In the genomic region with DNA sequence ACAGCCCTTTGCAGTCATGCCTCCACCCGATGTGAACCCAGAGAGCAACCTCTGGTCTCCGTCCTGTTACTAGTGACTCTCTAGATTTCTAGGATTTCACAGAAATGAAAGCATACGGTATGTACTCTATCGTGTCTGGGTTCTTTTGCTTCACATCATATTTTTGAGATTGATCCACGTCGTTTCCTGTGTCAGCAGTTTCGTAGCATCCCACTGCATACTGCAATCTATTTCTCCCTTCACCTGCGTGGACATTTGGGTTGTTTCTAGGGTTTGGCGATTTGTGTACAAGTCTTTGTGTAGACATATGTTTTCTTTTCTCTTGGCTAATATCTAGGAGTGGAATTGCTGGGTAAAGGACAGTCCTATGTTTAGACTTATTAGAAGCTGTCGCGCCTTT, we compare ENCODE assay signal across 2 cellular contexts.
TF ChIP-seq lines count a peak whose summit lies in the region.

No MANE protein-coding gene starts in this region.

TF ChIP-seq in HepG2, 621 proteins besides CTCF, POLR2A, EP300 and RAD21:
- TF ChIP-seq MAFF (IDR thresholded peaks at IDR 0.05; ENCODE audit: low read depth, low read length) = peak; percentile 37; the same call in 1 of the 2 replicates
- TF ChIP-seq MAFK (conservative IDR thresholded peaks at IDR 0.05 in 1 of 2, IDR thresholded peaks at IDR 0.05 in 1 of 2; ENCODE audit: low read length in 2 of 2) = peak; percentile 25 to 64; a peak in 2 of 4 replicates
- no peak for TF ChIP-seq MEF2D (CRISPR knock-in tag; IDR thresholded peaks at IDR 0.05)
- TF ChIP-seq PITX1 (CRISPR knock-in tag; IDR thresholded peaks at IDR 0.05) = no peak
- TF ChIP-seq ZNF761 (CRISPR knock-in tag; conservative IDR thresholded peaks at IDR 0.05) = no peak
- TF ChIP-seq SP140L (CRISPR knock-in tag; IDR thresholded peaks at IDR 0.05; ENCODE audit: borderline replicate concordance) = no peak
- no peak for TF ChIP-seq MAZ (IDR thresholded peaks at IDR 0.05; ENCODE audit: borderline replicate concordance, low read depth, low read length)
- no peak for TF ChIP-seq MAZ (CRISPR knock-in tag; IDR thresholded peaks at IDR 0.05; ENCODE audit: low read depth)
- no peak for TF ChIP-seq XRCC5 (optimal IDR thresholded peaks at IDR 0.05; ENCODE audit: low read length)

TF ChIP-seq in K562, 482 proteins besides CTCF, POLR2A, EP300 and RAD21 (continued from another document):
- TF ChIP-seq, protein P1, sequence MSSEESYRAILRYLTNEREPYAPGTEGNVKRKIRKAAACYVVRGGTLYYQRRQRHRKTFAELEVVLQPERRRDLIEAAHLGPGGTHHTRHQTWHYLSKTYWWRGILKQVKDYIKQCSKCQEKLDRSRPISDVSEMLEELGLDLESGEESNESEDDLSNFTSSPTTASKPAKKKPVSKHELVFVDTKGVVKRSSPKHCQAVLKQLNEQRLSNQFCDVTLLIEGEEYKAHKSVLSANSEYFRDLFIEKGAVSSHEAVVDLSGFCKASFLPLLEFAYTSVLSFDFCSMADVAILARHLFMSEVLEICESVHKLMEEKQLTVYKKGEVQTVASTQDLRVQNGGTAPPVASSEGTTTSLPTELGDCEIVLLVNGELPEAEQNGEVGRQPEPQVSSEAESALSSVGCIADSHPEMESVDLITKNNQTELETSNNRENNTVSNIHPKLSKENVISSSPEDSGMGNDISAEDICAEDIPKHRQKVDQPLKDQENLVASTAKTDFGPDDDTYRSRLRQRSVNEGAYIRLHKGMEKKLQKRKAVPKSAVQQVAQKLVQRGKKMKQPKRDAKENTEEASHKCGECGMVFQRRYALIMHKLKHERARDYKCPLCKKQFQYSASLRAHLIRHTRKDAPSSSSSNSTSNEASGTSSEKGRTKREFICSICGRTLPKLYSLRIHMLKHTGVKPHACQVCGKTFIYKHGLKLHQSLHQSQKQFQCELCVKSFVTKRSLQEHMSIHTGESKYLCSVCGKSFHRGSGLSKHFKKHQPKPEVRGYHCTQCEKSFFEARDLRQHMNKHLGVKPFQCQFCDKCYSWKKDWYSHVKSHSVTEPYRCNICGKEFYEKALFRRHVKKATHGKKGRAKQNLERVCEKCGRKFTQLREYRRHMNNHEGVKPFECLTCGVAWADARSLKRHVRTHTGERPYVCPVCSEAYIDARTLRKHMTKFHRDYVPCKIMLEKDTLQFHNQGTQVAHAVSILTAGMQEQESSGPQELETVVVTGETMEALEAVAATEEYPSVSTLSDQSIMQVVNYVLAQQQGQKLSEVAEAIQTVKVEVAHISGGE (CRISPR knock-in tag; IDR thresholded peaks at IDR 0.05) = no peak
- peak; percentile 62; the same call in 1 of the 2 replicates for TF ChIP-seq MAFG (tag; conservative IDR thresholded peaks at IDR 0.05)
- TF ChIP-seq CBFB (CRISPR knock-in tag; IDR thresholded peaks at IDR 0.05) = no peak
- no peak for TF ChIP-seq ZNF280A (IDR thresholded peaks at IDR 0.05; ENCODE audit: low read depth, partially characterized antibody)
- TF ChIP-seq MXI1 (IDR thresholded peaks at IDR 0.05; ENCODE audit: low read depth, low read length) = no peak
- TF ChIP-seq, protein P2, sequence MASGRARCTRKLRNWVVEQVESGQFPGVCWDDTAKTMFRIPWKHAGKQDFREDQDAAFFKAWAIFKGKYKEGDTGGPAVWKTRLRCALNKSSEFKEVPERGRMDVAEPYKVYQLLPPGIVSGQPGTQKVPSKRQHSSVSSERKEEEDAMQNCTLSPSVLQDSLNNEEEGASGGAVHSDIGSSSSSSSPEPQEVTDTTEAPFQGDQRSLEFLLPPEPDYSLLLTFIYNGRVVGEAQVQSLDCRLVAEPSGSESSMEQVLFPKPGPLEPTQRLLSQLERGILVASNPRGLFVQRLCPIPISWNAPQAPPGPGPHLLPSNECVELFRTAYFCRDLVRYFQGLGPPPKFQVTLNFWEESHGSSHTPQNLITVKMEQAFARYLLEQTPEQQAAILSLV (tag; IDR thresholded peaks at IDR 0.05) = no peak
- TF ChIP-seq FOXK1 (CRISPR knock-in tag; IDR thresholded peaks at IDR 0.05; ENCODE audit: borderline replicate concordance) = no peak
- TF ChIP-seq SREBF2 (CRISPR knock-in tag; IDR thresholded peaks at IDR 0.05) = no peak
- no peak for TF ChIP-seq ZNF717 (CRISPR knock-in tag; IDR thresholded peaks at IDR 0.05)
- TF ChIP-seq ZNF165 (CRISPR knock-in tag; IDR thresholded peaks at IDR 0.05; ENCODE audit: borderline replicate concordance) = no peak
- no peak for TF ChIP-seq CXXC5 (CRISPR knock-in tag; IDR thresholded peaks at IDR 0.05)
- no peak for TF ChIP-seq ZNF583 (CRISPR knock-in tag; IDR thresholded peaks at IDR 0.05)
- TF ChIP-seq KLF1 (tag; IDR thresholded peaks at IDR 0.05) = no peak
- TF ChIP-seq CBX1 (IDR thresholded peaks at IDR 0.05; ENCODE audit: low read depth) = no peak
- TF ChIP-seq MAFF (IDR thresholded peaks at IDR 0.05; ENCODE audit: low read length) = peak; percentile 39; the same call in 1 of the 2 replicates
- TF ChIP-seq C11orf30 (IDR thresholded peaks at IDR 0.05; ENCODE audit: low read depth) = peak; percentile 61
- peak; percentile 78 for TF ChIP-seq ZNF316 (IDR thresholded peaks at IDR 0.05)
- TF ChIP-seq RERE (CRISPR knock-in tag; IDR thresholded peaks at IDR 0.05; ENCODE audit: borderline replicate concordance) = no peak
- TF ChIP-seq POLR2B (IDR thresholded peaks at IDR 0.05; ENCODE audit: low read depth, partially characterized antibody) = no peak
- peak; percentile 21; the same call in 1 of the 2 replicates for TF ChIP-seq MAFK (IDR thresholded peaks at IDR 0.05; ENCODE audit: low read length)
TF ChIP-seq in K562: peak in this region for 5.
